13 cellular contexts compared by ENCODE assay signal in genomic region chr1:171739646-171740045, GRCh38. TPM values are rescaled to one million over a fixed set of nuclear protein-coding genes. Genes with fewer than 3 reads are reported as not detected.
A peak's percentile ranks its signal among the peaks of the same experiment; 100 is the strongest.
DNase-seq lines count a peak whose midpoint lies in the region; ATAC-seq and TF ChIP-seq lines count a peak whose summit lies in the region.
"Had no signal": no experiment of that assay in that cellular context is flagged by ENCODE, and none has a peak within 500 bp of the region (broad histone marks: within the 10 kb centered on the region; RNA-seq: fewer than 3 reads in every experiment).

No MANE protein-coding gene starts in this region.

- H3K27ac ChIP-seq in ACC112 (ENCODE audit: low read depth, low read length) (peak overlapping the region; percentile 42), GM23248 (peak overlapping the region; percentile 98), esophagus squamous epithelium (no peak overlapping the region)
- H3K27ac ChIP-seq: right atrium auricular region, uterus had no signal

- peak overlapping the region; percentile 92; the same call in 1 of the 2 replicates for H3K9ac ChIP-seq in GM23248

- H2AFZ ChIP-seq in ACC112 (ENCODE audit: low read length, unreplicated experiment): no peak overlapping the region
- no peak overlapping the region for H2AFZ ChIP-seq in GM23248

- WGBS in GM23248 (ENCODE audit: low coverage in 1 of 2, low lambda C conversion rate in 2 of 2, missing lambda C conversion rate in 2 of 2), 2 experiments: 63 to 71% methylated on average over 2 of the region's 2 CpGs
- 51 to 55% methylated on average over 2 of the region's 2 CpGs for WGBS in esophagus squamous epithelium, 2 donors

- H3F3A ChIP-seq in GM23248 (ENCODE audit: insufficient read depth): peaks cover 37% of the 10 kb centered on the region

- intact Hi-C loops in esophagus squamous epithelium (cut with DNase I): loop anchor here (5.0 kb wide), 1 partner anchor 43 kb away; the partner anchor contains the start of gene METTL13

- TF ChIP-seq POLR2A in esophagus squamous epithelium (IDR thresholded peaks at IDR 0.05): no peak

- H3K4me1 ChIP-seq in ACC112 (ENCODE audit: control insufficient read depth, insufficient read depth, low read length, unreplicated experiment): peaks cover 37% of the 10 kb centered on the region
- peaks cover 34% of the 10 kb centered on the region for H3K4me1 ChIP-seq in GM23248 (ENCODE audit: insufficient read depth)
- H3K4me1 ChIP-seq in esophagus squamous epithelium: peaks cover 15 to 40% (median 27%) of the 10 kb centered on the region in 3 donors

- peaks cover 34% of the 10 kb centered on the region for H3K79me2 ChIP-seq in ACC112 (ENCODE audit: control insufficient read depth, insufficient read depth, low read length, unreplicated experiment)
- peaks cover 58% of the 10 kb centered on the region for H3K79me2 ChIP-seq in GM23248 (ENCODE audit: insufficient read depth)

- no peaks in the 10 kb centered on the region for H4K20me1 ChIP-seq in GM23248 (ENCODE audit: insufficient read depth)

- H3K27me3 Mint-ChIP-seq in activated naive CD8-positive, alpha-beta T cell: no peaks in the 10 kb centered on the region
- H3K27me3 Mint-ChIP-seq: memory B cell had no signal

- H3K36me3 Mint-ChIP-seq in activated naive CD8-positive, alpha-beta T cell: peaks cover 11% of the 10 kb centered on the region

- H3K4me3 ChIP-seq in ACC112 (ENCODE audit: low read depth, low read length): peak overlapping the region; percentile 99
- peak overlapping the region; percentile 96 for H3K4me3 ChIP-seq in GM23248
- H3K4me3 ChIP-seq in fibroblast of the aortic adventitia (ENCODE audit: low read depth, low read length): no peak overlapping the region
- no peak overlapping the region for H3K4me3 ChIP-seq in esophagus squamous epithelium
- H3K4me3 ChIP-seq: right atrium auricular region, uterus had no signal

- TF ChIP-seq CTCF in fibroblast of the aortic adventitia (IDR thresholded peaks at IDR 0.05; ENCODE audit: insufficient read depth, low read length) (no peak), esophagus squamous epithelium (IDR thresholded peaks at IDR 0.05) (no peak)

- H3K4me2 ChIP-seq in GM23248 (ENCODE audit: unreplicated experiment): peak overlapping the region; percentile 99

- H3K4me3 Mint-ChIP-seq in activated naive CD8-positive, alpha-beta T cell: peak overlapping the region; percentile 99
- H3K4me3 Mint-ChIP-seq: memory B cell had no signal

- H3K27ac Mint-ChIP-seq in activated naive CD8-positive, alpha-beta T cell: peak overlapping the region; percentile 99
- H3K27ac Mint-ChIP-seq: memory B cell had no signal

- H3K36me3 ChIP-seq in ACC112 (ENCODE audit: insufficient read depth, low read length): peaks cover 7% of the 10 kb centered on the region
- peaks cover 23% of the 10 kb centered on the region for H3K36me3 ChIP-seq in GM23248 (ENCODE audit: low read depth)
- H3K36me3 ChIP-seq in esophagus squamous epithelium: peaks cover 0 to 36% (median 8%) of the 10 kb centered on the region in 3 donors
- H3K36me3 ChIP-seq: uterus had no signal

- H3K9me3 Mint-ChIP-seq in activated naive CD8-positive, alpha-beta T cell (ENCODE audit: low read depth): no peaks in the 10 kb centered on the region
- H3K9me3 Mint-ChIP-seq: memory B cell had no signal

- DNase-seq in GM23248: peak; percentile 74
- peak; percentile 24 for DNase-seq in fibroblast of the aortic adventitia (ENCODE audit: low read depth)
- no peak for DNase-seq in esophagus squamous epithelium (lab: John Stamatoyannopoulos, UW)
- no peak for DNase-seq in stimulated activated naive CD4-positive, alpha-beta T cell treated with Interleukin-2 at 50 U/mL for 16 hours (lab: John Stamatoyannopoulos, UW)
- no peak for DNase-seq in amygdala (lab: John Stamatoyannopoulos, UW)
- DNase-seq: NCI-H2107, RPMI8226, uterus had no signal

- H3K9me2 ChIP-seq in GM23248 (ENCODE audit: insufficient read depth): no peaks in the 10 kb centered on the region

- no peak for ATAC-seq in HG03039 (IDR thresholded peaks at IDR 0.05; ENCODE audit: unreplicated experiment)

- H3K9me3 ChIP-seq in GM23248 (ENCODE audit: low read depth): no peaks in the 10 kb centered on the region
- H3K9me3 ChIP-seq in esophagus squamous epithelium: no peaks in the 10 kb centered on the region
- H3K9me3 ChIP-seq: right atrium auricular region, uterus had no signal

- H3K27me3 ChIP-seq in ACC112 (ENCODE audit: insufficient read depth, low read length) (no peaks in the 10 kb centered on the region), GM23248 (replicated peaks; ENCODE audit: insufficient read depth) (no peaks in the 10 kb centered on the region), esophagus squamous epithelium (no peaks in the 10 kb centered on the region)
- H3K27me3 ChIP-seq: right atrium auricular region, uterus had no signal

- in situ Hi-C loops in GM23248 (cut with MboI): no loop called here

- peaks cover 65% of the 10 kb centered on the region for H3K4me1 Mint-ChIP-seq in activated naive CD8-positive, alpha-beta T cell (ENCODE audit: low read depth)

RNA-seq across cellular contexts. Expression of gene VAMP4, which starts 2.2 kb away (rescaled TPM):
- total RNA-seq in GM23248 (2014; rRNA removed; shearing (Covaris generic)): 7.3 and 11.3 TPM in 2 replicates
- 21.2 and 24.1 TPM in 2 replicates for polyA plus RNA-seq in GM23248 (2016; fragmentation: Nextera tagmentation; extraction: Ambion mirVana)
- total RNA-seq in fibroblast of the aortic adventitia (ENCODE audit: low replicate concordance): 10.7 and 15.5 TPM in 2 replicates
- total RNA-seq in esophagus squamous epithelium: 10 to 100 TPM in 1 of 4 donors, 1 to 10 TPM in 3; 3.5 to 11.4 (median 6.3) TPM

RNA-seq across cellular contexts. Expression of gene METTL13, which starts 41.8 kb away (rescaled TPM):
- 19.6 and 22.0 TPM in 2 replicates for total RNA-seq in GM23248 (2014; rRNA removed; shearing (Covaris generic))
- polyA plus RNA-seq in GM23248 (2016; fragmentation: Nextera tagmentation; extraction: Ambion mirVana): 17.8 and 18.8 TPM in 2 replicates
- total RNA-seq in fibroblast of the aortic adventitia (ENCODE audit: low replicate concordance) (15.8 and 19.6 TPM in 2 replicates), esophagus squamous epithelium (10 to 100 TPM; 14.0 to 20.8 (median 18.3) TPM)

Comparison
In these comparisons a context has a peak if more than half of its experiments do, and no peak if none do; other contexts are left out.
1. H3K27ac ChIP-seq: peak in ACC112 (single experiment) and GM23248 (single experiment); none in esophagus squamous epithelium (0 of 4).
2. H3K4me3 ChIP-seq: peak in ACC112 (single experiment) and GM23248 (single experiment); none in fibroblast of the aortic adventitia (single experiment) and esophagus squamous epithelium (0 of 4).
3. DNase-seq: peak in GM23248 (single experiment) and fibroblast of the aortic adventitia (single experiment); none in esophagus squamous epithelium (single experiment), stimulated activated naive CD4-positive, alpha-beta T cell treated with Interleukin-2 at 50 U/mL for 16 hours (single experiment) and amygdala (0 of 56).